Comparison of ENCODE assay signal across 18 cellular contexts in genomic region chr16:69160192-69160591, GRCh38. TPM values are rescaled to one million over a fixed set of nuclear protein-coding genes. Genes with fewer than 3 reads are reported as not detected.
DNase-seq lines count a peak whose midpoint lies in the region; ATAC-seq and TF ChIP-seq lines count a peak whose summit lies in the region.
"Had no signal": no experiment of that assay in that cellular context is flagged by ENCODE, and none has a peak within 500 bp of the region (broad histone marks: within the 10 kb centered on the region; RNA-seq: fewer than 3 reads in every experiment).

No MANE protein-coding gene starts in this region.

- no peak for ATAC-seq in HG02852 (IDR thresholded peaks at IDR 0.05; ENCODE audit: unreplicated experiment)
- ATAC-seq: GM23338, HCT116 had no signal

- no peaks in the 10 kb centered on the region for H3K27me3 Mint-ChIP-seq in activated T-cell treated with anti-CD3 and anti-CD28 coated beads, Interleukin-2, amount 50 U/mL, for 24 hours
- H3K27me3 Mint-ChIP-seq in activated T-helper 1 cell treated with anti-CD3 and anti-CD28 coated beads, Interleukin-12 subunit alpha, Interleukin-12 subunit beta, Interleukin-2, Interleukin-4 antibody, amounts not matched to agents 30 ng/mL and 10 ng/mL and 1 ng/mL, durations not matched to agents 14 hours and 24 hours and 36 hours (ENCODE audit: insufficient read depth): no peaks in the 10 kb centered on the region
- peaks cover 2% of the 10 kb centered on the region for H3K27me3 Mint-ChIP-seq in nephron progenitor cell (ENCODE audit: low read depth, poor library complexity)
- H3K27me3 Mint-ChIP-seq: CD4-positive, alpha-beta memory T cell had no signal

- H3K4me3 Mint-ChIP-seq in activated T-cell treated with anti-CD3 and anti-CD28 coated beads, Interleukin-2, amount 50 U/mL, for 24 hours: no peak overlapping the region
- no peak overlapping the region for H3K4me3 Mint-ChIP-seq in activated T-helper 1 cell treated with anti-CD3 and anti-CD28 coated beads, Interleukin-12 subunit alpha, Interleukin-12 subunit beta, Interleukin-2, Interleukin-4 antibody, amounts not matched to agents 30 ng/mL and 10 ng/mL and 1 ng/mL, durations not matched to agents 14 hours and 24 hours and 36 hours
- no peak overlapping the region for H3K4me3 Mint-ChIP-seq in nephron progenitor cell
- H3K4me3 Mint-ChIP-seq: CD4-positive, alpha-beta memory T cell; GM23338; H9 had no signal

- peak overlapping the region; percentile 17 for H3K27ac Mint-ChIP-seq in activated T-cell treated with anti-CD3 and anti-CD28 coated beads, Interleukin-2, amount 50 U/mL, for 24 hours
- H3K27ac Mint-ChIP-seq in activated T-helper 1 cell treated with anti-CD3 and anti-CD28 coated beads, Interleukin-12 subunit alpha, Interleukin-12 subunit beta, Interleukin-2, Interleukin-4 antibody, amounts not matched to agents 30 ng/mL and 10 ng/mL and 1 ng/mL, durations not matched to agents 14 hours and 24 hours and 36 hours: peak overlapping the region; percentile 29
- peak overlapping the region; percentile 22 for H3K27ac Mint-ChIP-seq in nephron progenitor cell
- H3K27ac Mint-ChIP-seq: GM23338, H9 had no signal

- peaks cover 87% of the 10 kb centered on the region for H3K36me3 Mint-ChIP-seq in activated T-cell treated with anti-CD3 and anti-CD28 coated beads, Interleukin-2, amount 50 U/mL, for 24 hours (ENCODE audit: low read depth)
- H3K36me3 Mint-ChIP-seq in activated T-helper 1 cell treated with anti-CD3 and anti-CD28 coated beads, Interleukin-12 subunit alpha, Interleukin-12 subunit beta, Interleukin-2, Interleukin-4 antibody, amounts not matched to agents 30 ng/mL and 10 ng/mL and 1 ng/mL, durations not matched to agents 14 hours and 24 hours and 36 hours (ENCODE audit: low read depth): peaks cover 61% of the 10 kb centered on the region
- H3K36me3 Mint-ChIP-seq in nephron progenitor cell (ENCODE audit: low read depth): peaks cover 68% of the 10 kb centered on the region

- H3K9me3 Mint-ChIP-seq in activated T-cell treated with anti-CD3 and anti-CD28 coated beads, Interleukin-2, amount 50 U/mL, for 24 hours: no peaks in the 10 kb centered on the region
- no peaks in the 10 kb centered on the region for H3K9me3 Mint-ChIP-seq in activated T-helper 1 cell treated with anti-CD3 and anti-CD28 coated beads, Interleukin-12 subunit alpha, Interleukin-12 subunit beta, Interleukin-2, Interleukin-4 antibody, amounts not matched to agents 30 ng/mL and 10 ng/mL and 1 ng/mL, durations not matched to agents 14 hours and 24 hours and 36 hours
- H3K9me3 Mint-ChIP-seq in nephron progenitor cell: no peaks in the 10 kb centered on the region
- H3K9me3 Mint-ChIP-seq: CD4-positive, alpha-beta memory T cell; GM23338; H9 had no signal

- no peak for TF ChIP-seq CTCF in nephron progenitor cell (IDR thresholded peaks at IDR 0.05)

- DNase-seq in activated T-cell treated with anti-CD3 and anti-CD28 coated beads, Interleukin-2, amount 50 U/mL, for 24 hours: no peak
- DNase-seq in activated T-cell treated with anti-CD3 and anti-CD28 coated beads for 4 hours (no peak), nephron progenitor cell (no peak), NOMO-1 treated with DMSO at 0.1 percent for 48 hours (lab: John Stamatoyannopoulos, UW; ENCODE audit: unreplicated experiment) (no peak)
- DNase-seq in activated T-helper 1 cell treated with anti-CD3 and anti-CD28 coated beads, Interleukin-12 subunit alpha, Interleukin-12 subunit beta, Interleukin-2, Interleukin-4 antibody, amounts not matched to agents 30 ng/mL and 10 ng/mL and 1 ng/mL, durations not matched to agents 14 hours and 24 hours and 36 hours (ENCODE audit: low spot score): no peak
- DNase-seq: C1 segment of cervical spinal cord; Calu3; CD4-positive, alpha-beta memory T cell; COR-L47; DMS53; DMS79 treated with DMSO at 0.1 percent for 48 hours; GF-D8; H9 had no signal

- intact Hi-C loops in activated T-helper 1 cell treated with anti-CD3 and anti-CD28 coated beads, Interleukin-12 subunit alpha, Interleukin-12 subunit beta, Interleukin-2, Interleukin-4 antibody, amounts not matched to agents 30 ng/mL and 10 ng/mL and 1 ng/mL, durations not matched to agents 14 hours and 24 hours and 36 hours (cut with micrococcal nuclease): loop anchor here (10.0 kb wide), 1 partner anchor 405 kb away; the partner anchor contains the start of gene NFAT5

- peaks cover 45% of the 10 kb centered on the region for H3K4me1 Mint-ChIP-seq in activated T-cell treated with anti-CD3 and anti-CD28 coated beads, Interleukin-2, amount 50 U/mL, for 24 hours (ENCODE audit: low read depth)
- H3K4me1 Mint-ChIP-seq in activated T-helper 1 cell treated with anti-CD3 and anti-CD28 coated beads, Interleukin-12 subunit alpha, Interleukin-12 subunit beta, Interleukin-2, Interleukin-4 antibody, amounts not matched to agents 30 ng/mL and 10 ng/mL and 1 ng/mL, durations not matched to agents 14 hours and 24 hours and 36 hours (ENCODE audit: low read depth): peaks cover 17% of the 10 kb centered on the region
- peaks cover under 1% of the 10 kb centered on the region for H3K4me1 Mint-ChIP-seq in nephron progenitor cell
- H3K4me1 Mint-ChIP-seq: GM23338, H9 had no signal

- H3K27ac ChIP-seq in angular gyrus (ENCODE audit: low read depth, low read length): peak overlapping the region; percentile 19

RNA-seq across cellular contexts. Expression of gene SNTB2, which starts 26.8 kb away (rescaled TPM):
- total RNA-seq in activated T-helper 1 cell treated with anti-CD3 and anti-CD28 coated beads, Interleukin-12 subunit alpha, Interleukin-12 subunit beta, Interleukin-2, Interleukin-4 antibody, amounts not matched to agents 30 ng/mL and 10 ng/mL and 1 ng/mL, durations not matched to agents 14 hours and 24 hours and 36 hours: 27.9 and 29.4 TPM in 2 replicates

RNA-seq across cellular contexts. Expression of gene UTP4, which starts 27.7 kb away (rescaled TPM):
- total RNA-seq in activated T-helper 1 cell treated with anti-CD3 and anti-CD28 coated beads, Interleukin-12 subunit alpha, Interleukin-12 subunit beta, Interleukin-2, Interleukin-4 antibody, amounts not matched to agents 30 ng/mL and 10 ng/mL and 1 ng/mL, durations not matched to agents 14 hours and 24 hours and 36 hours: 117 and 127 TPM in 2 replicates

RNA-seq across cellular contexts. Expression of gene CHTF8, which starts 27.8 kb away (rescaled TPM):
- 134 and 143 TPM in 2 replicates for total RNA-seq in activated T-helper 1 cell treated with anti-CD3 and anti-CD28 coated beads, Interleukin-12 subunit alpha, Interleukin-12 subunit beta, Interleukin-2, Interleukin-4 antibody, amounts not matched to agents 30 ng/mL and 10 ng/mL and 1 ng/mL, durations not matched to agents 14 hours and 24 hours and 36 hours

RNA-seq across cellular contexts. Expression of gene HAS3, which starts 54.7 kb away (rescaled TPM):
- total RNA-seq in activated T-helper 1 cell treated with anti-CD3 and anti-CD28 coated beads, Interleukin-12 subunit alpha, Interleukin-12 subunit beta, Interleukin-2, Interleukin-4 antibody, amounts not matched to agents 30 ng/mL and 10 ng/mL and 1 ng/mL, durations not matched to agents 14 hours and 24 hours and 36 hours: 0.73 and 0.93 TPM in 2 replicates
- total RNA-seq: H4 had no signal
